In genomic region chr7:55130079-55130476, GRCh38 we compare ENCODE assay signal across 8 cellular contexts.
DNase-seq lines count a peak whose midpoint lies in the region; TF ChIP-seq lines count a peak whose summit lies in the region.

No MANE protein-coding gene starts in this region.

- no peak for TF ChIP-seq CTCF in HEK293 (tag by site-specific recombination; IDR thresholded peaks at IDR 0.05)

- H3K4me1 ChIP-seq in HEK293 (ENCODE audit: control insufficient read depth, insufficient read depth, low read length), result peaks cover 38% of the 10 kb centered on the region
- H3K4me1 ChIP-seq in adipocyte (ENCODE audit: control insufficient read depth, insufficient read depth, low read length), result peaks cover 94% of the 10 kb centered on the region
- peaks cover 90% of the 10 kb centered on the region for H3K4me1 ChIP-seq in skeletal muscle satellite cell (ENCODE audit: control insufficient read depth, insufficient read depth, low read length)

- peak; percentile 60 for DNase-seq in adipocyte (ENCODE audit: low read depth)
- DNase-seq in iPS-NIHi7 (ENCODE audit: extremely low spot score), result peak; percentile 34
- no peak for DNase-seq in SIG-M5 treated with dmso at 0.1 percent for 504 hours (lab: John Stamatoyannopoulos, UW; ENCODE audit: unreplicated experiment)
- DNase-seq in T-helper 2 cell, result no peak
- DNase-seq in T1000 (lab: John Stamatoyannopoulos, UW), result no peak
- no peak for DNase-seq in NCI-H2081 (lab: John Stamatoyannopoulos, UW)

- CTCF ChIA-PET in HEK293 (lab: Yijun Ruan, JAX), result interaction anchor here (0.7 to 1.2 kb wide), 2 partner anchors 9 to 12 kb away, joined by 3 to 4 read pairs; no protein-coding TSS in a partner anchor

- H3K27ac ChIP-seq in HEK293 (ENCODE audit: extremely low read depth, low read depth, low read length), result peak overlapping the region; percentile 34

- POLR2A ChIA-PET in HEK293 (lab: Yijun Ruan, JAX), result no interaction called here

- no peaks in the 10 kb centered on the region for H3K9me3 ChIP-seq in HEK293 (ENCODE audit: control insufficient read depth, insufficient read depth, low read depth, low read length)
- no peaks in the 10 kb centered on the region for H3K9me3 ChIP-seq in adipocyte (ENCODE audit: control insufficient read depth, low read length)
- H3K9me3 ChIP-seq in skeletal muscle satellite cell (replicated peaks; ENCODE audit: low read length), result no peaks in the 10 kb centered on the region

- no peaks in the 10 kb centered on the region for H3K27me3 ChIP-seq in adipocyte (replicated peaks; ENCODE audit: control insufficient read depth, insufficient read depth, low read length)
- no peaks in the 10 kb centered on the region for H3K27me3 ChIP-seq in skeletal muscle satellite cell (ENCODE audit: control insufficient read depth, insufficient read depth, low read length)

- H3K4me3 ChIP-seq in HEK293 (ENCODE audit: low read depth, low read length) (no peak overlapping the region), adipocyte (ENCODE audit: low read length) (peak overlapping the region; percentile 27), skeletal muscle satellite cell (ENCODE audit: low read length) (no peak overlapping the region)

- H3K36me3 ChIP-seq in HEK293 (ENCODE audit: control insufficient read depth in 2 of 2, insufficient read depth in 1 of 2, low read length in 2 of 2), result no peaks in the 10 kb centered on the region
- no peaks in the 10 kb centered on the region for H3K36me3 ChIP-seq in adipocyte (ENCODE audit: control insufficient read depth, insufficient read depth, low read length, severe bottlenecking)
- H3K36me3 ChIP-seq in skeletal muscle satellite cell (ENCODE audit: insufficient read depth, low read length), result peaks cover 9% of the 10 kb centered on the region

- H3K9ac ChIP-seq in adipocyte (ENCODE audit: low read length) (peak overlapping the region; percentile 72), skeletal muscle satellite cell (ENCODE audit: low read depth, low read length) (peak overlapping the region; percentile 81)

- H3K4me2 ChIP-seq in skeletal muscle satellite cell (ENCODE audit: low read length), result peak overlapping the region; percentile 61

TF ChIP-seq in HEK293, 187 proteins besides CTCF, POLR2A, EP300 and RAD21:
- TF ChIP-seq IKZF3 (tag by site-specific recombination; IDR thresholded peaks at IDR 0.05) (no peak), ZBTB26 (tag by site-specific recombination; optimal IDR thresholded peaks at IDR 0.05) (no peak), ZNF548 (tag by site-specific recombination; IDR thresholded peaks at IDR 0.05) (no peak), ZNF404 (tag by site-specific recombination; IDR thresholded peaks at IDR 0.05) (no peak), FEZF1 (tag by site-specific recombination; IDR thresholded peaks at IDR 0.05) (no peak), ZNF223 (tag by site-specific recombination; IDR thresholded peaks at IDR 0.05) (no peak), ZNF391 (tag by site-specific recombination; IDR thresholded peaks at IDR 0.05; ENCODE audit: borderline replicate concordance, low read depth) (no peak)

Comparison
In these comparisons a context has a peak if more than half of its experiments do, and no peak if none do; other contexts are left out.
1. DNase-seq: peak in adipocyte (single experiment) and iPS-NIHi7 (single experiment); none in SIG-M5 treated with dmso at 0.1 percent for 504 hours (single experiment), T-helper 2 cell (0 of 5), T1000 (single experiment) and NCI-H2081 (0 of 2).